8 cellular contexts compared by ENCODE assay signal in genomic region chr22:49852898-49853894, GRCh38. TPM values are rescaled to one million over a fixed set of nuclear protein-coding genes. Genes with fewer than 3 reads are reported as not detected.
DNase-seq lines count a peak whose midpoint lies in the region; ATAC-seq and TF ChIP-seq lines count a peak whose summit lies in the region.

Gene ZBED4 (plus strand): TSS chr22:49853844. CDS start chr22:49883663, 29,819 bp downstream.

- H3K27ac Mint-ChIP-seq in IgD-negative memory B cell = peak within 1 kb of the TSS; percentile 77 to 92 (median 89)

- H3K36me3 Mint-ChIP-seq in IgD-negative memory B cell = no peaks in the 10 kb centered on the region

- intact Hi-C loops in PC-3 (cut with micrococcal nuclease) = loop anchor here (2.0 to 5.0 kb wide), 2 partner anchors 26 to 64 kb away; partner anchors contain the start of genes ALG12, BRD1 and CRELD2

- H3K4me1 Mint-ChIP-seq in IgD-negative memory B cell = peaks cover 22 to 28% (median 22%) of the 10 kb centered on the region in 3 donors

- H4K20me1 ChIP-seq in PC-3 (ENCODE audit: low read length) = peaks cover 23% of the 10 kb centered on the region

- H3F3A ChIP-seq in PC-3 (ENCODE audit: low read length, unreplicated experiment) = no peaks in the 10 kb centered on the region

- H3K27me3 Mint-ChIP-seq in IgD-negative memory B cell = peaks cover 14% of the 10 kb centered on the region

- H3K27me3 ChIP-seq in PC-3 (ENCODE audit: low read length) (peaks cover 13% of the 10 kb centered on the region), mononuclear cell (ENCODE audit: insufficient read depth, low read length) (no peaks in the 10 kb centered on the region)

- H3K4me2 ChIP-seq in PC-3 (ENCODE audit: low read length) = peak within 1 kb of the TSS; percentile 96

- no peak for TF ChIP-seq CTCF in PC-3 (conservative IDR thresholded peaks at IDR 0.05; ENCODE audit: low read depth, low read length)

- H3K9ac ChIP-seq in PC-3 (ENCODE audit: low read length) = peak within 1 kb of the TSS; percentile 94

- H3K4me3 ChIP-seq in PC-3 (ENCODE audit: low read length) (peak within 1 kb of the TSS; percentile 87), mononuclear cell (ENCODE audit: low read length) (peak within 1 kb of the TSS; percentile 63)

- H3K79me2 ChIP-seq in PC-3 (ENCODE audit: low read length) = peaks cover 41% of the 10 kb centered on the region

- H2AFZ ChIP-seq in PC-3 (ENCODE audit: low read length) = peak within 1 kb of the TSS; percentile 87

- ATAC-seq in GM21576 (IDR thresholded peaks at IDR 0.05; ENCODE audit: unreplicated experiment) (peak; percentile 61), PC-3 (peak; percentile 73)

- H3K36me3 ChIP-seq in PC-3 (ENCODE audit: low read depth, low read length) = no peaks in the 10 kb centered on the region; the same call in 1 of the 2 replicates

- DNase-seq in DMS153 (lab: John Stamatoyannopoulos, UW) (peak; percentile 91), PC-3 (peak; percentile 97), activated T-cell treated with anti-CD3 and anti-CD28 coated beads for 48 hours (ENCODE audit: low read depth) (peak; percentile 100), epithelial cell of prostate (ENCODE audit: low read depth, low spot score) (peak; percentile 66)
- peak; percentile 98 to 100 for DNase-seq in stimulated activated CD8-positive, alpha-beta memory T cell treated with anti-CD3 and anti-CD28 coated beads, Interleukin-2, amount 100 ng/mL, for 48 hours (ENCODE audit: low read depth in 2 of 2)

- H3K9me3 Mint-ChIP-seq in IgD-negative memory B cell = peaks cover 0 to 1% (median 0%) of the 10 kb centered on the region in 3 donors

- CTCF ChIA-PET in PC-3 (lab: Charles Lee) = no interaction called here

- TSS peak; percentile 85 for BruUV-seq in PC-3 (replicated peaks; lab: Mats Ljungman, UMichigan)

- H3K9me3 ChIP-seq in PC-3 (ENCODE audit: low read length) (no peaks in the 10 kb centered on the region), mononuclear cell (ENCODE audit: low read depth, low read length) (no peaks in the 10 kb centered on the region)

- no peaks in the 10 kb centered on the region for H3K9me2 ChIP-seq in PC-3 (replicated peaks; ENCODE audit: low read length)

- peaks cover 11% of the 10 kb centered on the region; the same call in 1 of the 2 replicates for H3K4me1 ChIP-seq in PC-3 (ENCODE audit: insufficient read depth, low read length)
- peaks cover 38% of the 10 kb centered on the region for H3K4me1 ChIP-seq in mononuclear cell (ENCODE audit: insufficient read depth, low read length)

- POLR2A ChIA-PET in PC-3 (lab: Charles Lee; ENCODE audit: unreplicated experiment) = no interaction called here

- H3K27ac ChIP-seq in PC-3 (ENCODE audit: low read length) (peak within 1 kb of the TSS; percentile 82), epithelial cell of prostate (peak within 1 kb of the TSS; percentile 72)

- H3K4me3 Mint-ChIP-seq in IgD-negative memory B cell = peak within 1 kb of the TSS; percentile 88 to 97 (median 95)

RNA-seq across cellular contexts. Expression of gene ZBED4, which starts in this region (rescaled TPM):
- polyA plus RNA-seq in IgD-negative memory B cell = 5.0 TPM
- 11.5 and 14.3 TPM in 2 replicates for total RNA-seq in PC-3 (2014; rRNA removed)
- total RNA-seq in mononuclear cell = 20.8 TPM

Comparison
In these comparisons a context has a peak if more than half of its experiments do, and no peak if none do; other contexts are left out.
1. Peak in every context shown above with its lines: DNase-seq, ATAC-seq, H3K4me3 ChIP-seq and H3K27ac ChIP-seq.